In genomic region chr3:194084284-194084683, GRCh38 we compare ENCODE assay signal across 12 cellular contexts. TPM values are rescaled to one million over a fixed set of nuclear protein-coding genes. Genes with fewer than 3 reads are reported as not detected.
DNase-seq lines count a peak whose midpoint lies in the region; ATAC-seq, FAIRE-seq and TF ChIP-seq lines count a peak whose summit lies in the region.
"Had no signal": no experiment of that assay in that cellular context is flagged by ENCODE, and none has a peak within 500 bp of the region (broad histone marks: within the 10 kb centered on the region; RNA-seq: fewer than 3 reads in every experiment).

No MANE protein-coding gene starts in this region.

- CTCF ChIA-PET in K562 (lab: Yijun Ruan, JAX; ENCODE audit: low intra/inter-chr PET ratio) = no interaction called here

- POLR2A ChIA-PET in K562 (lab: Yijun Ruan, JAX) = interaction anchor here (0.6 to 5.4 kb wide), 5 partner anchors 13 to 397 kb away, joined by 3 to 22 read pairs (median 4); no protein-coding TSS in a partner anchor

- no peaks in the 10 kb centered on the region for H4K20me1 ChIP-seq in K562 (replicated peaks; ENCODE audit: control insufficient read depth, insufficient read depth, low read length)

- H3K79me2 ChIP-seq in K562 (ENCODE audit: control insufficient read depth, insufficient read depth, low read length) = no peaks in the 10 kb centered on the region

- DNase-seq in K562 (ENCODE audit: extremely low read depth in 1 of 4, low spot score in 3 of 4) = no peak
- DNase-seq in NOMO-1 treated with DMSO at 0.1 percent for 48 hours (lab: John Stamatoyannopoulos, UW; ENCODE audit: unreplicated experiment) = no peak
- DNase-seq in stimulated activated CD4-positive, alpha-beta T cell treated with anti-CD3 and anti-CD28 coated beads, Interleukin-2, amount 100 ng/mL, for 48 hours = no peak
- no peak for DNase-seq in stimulated activated CD4-positive, alpha-beta T cell treated with anti-CD3 and anti-CD28 coated beads, Interleukin-15, amount 100 ng/mL, for 24 hours
- no peak for DNase-seq in stimulated activated CD4-positive, alpha-beta T cell treated with anti-CD3 and anti-CD28 coated beads, Interleukin-4, amount 100 ng/mL, for 24 hours
- DNase-seq: gastrocnemius medialis, midbrain, spleen had no signal

- no peak overlapping the region for H3K4me3 ChIP-seq in K562
- H3K4me3 ChIP-seq: gastrocnemius medialis, spleen had no signal

- no TSS peak for BruUV-seq in K562 (replicated peaks; lab: Mats Ljungman, UMichigan)

- intact Hi-C loops in K562 (cut with micrococcal nuclease) = loop anchor here (10.0 kb wide), 2 partner anchors 401 to 489 kb away; partner anchors contain the start of genes ATP13A3 and OPA1

- H3K9ac ChIP-seq in K562 (ENCODE audit: insufficient read depth in 1 of 2, low read depth in 2 of 2, low read length in 2 of 2) = peak overlapping the region in 1 of 2 experiments; percentile 8; a peak in 1 of 4 replicates

- no peaks in the 10 kb centered on the region for H3K9me1 ChIP-seq in K562 (ENCODE audit: control insufficient read depth, insufficient read depth, low read length)

- H3K36me3 ChIP-seq in K562 (ENCODE audit: control insufficient read depth, insufficient read depth, low read length) = no peaks in the 10 kb centered on the region
- H3K36me3 ChIP-seq: gastrocnemius medialis, spleen had no signal

- H3K27ac ChIP-seq in K562 (ENCODE audit: extremely low read depth, low read depth, low read length) = no peak overlapping the region
- H3K27ac ChIP-seq: gastrocnemius medialis had no signal

- H3K9me3 ChIP-seq in K562 (replicated peaks; ENCODE audit: control insufficient read depth, insufficient read depth, low read depth, low read length) = no peaks in the 10 kb centered on the region
- H3K9me3 ChIP-seq: gastrocnemius medialis, spleen had no signal

- peak; percentile 91 for ATAC-seq in GM18858 (IDR thresholded peaks at IDR 0.05; ENCODE audit: unreplicated experiment)
- ATAC-seq in GM21381 (IDR thresholded peaks at IDR 0.05; ENCODE audit: unreplicated experiment) = peak; percentile 99
- ATAC-seq in HG03103 (IDR thresholded peaks at IDR 0.05; ENCODE audit: low read depth, unreplicated experiment) = peak; percentile 99
- peak; percentile 11; the same call in 2 of the 3 replicates for ATAC-seq in K562
- ATAC-seq: gastrocnemius medialis had no signal

- in situ Hi-C loops in K562 (cut with MboI) = no loop called here

- no peak for TF ChIP-seq CTCF in K562 (IDR thresholded peaks at IDR 0.05 in 2 of 3, conservative IDR thresholded peaks at IDR 0.05 in 1 of 3; ENCODE audit: insufficient read depth in 2 of 3, low read depth in 1 of 3, low read length in 3 of 3)

- H3K4me2 ChIP-seq in K562 (ENCODE audit: insufficient read depth, low read length) = no peak overlapping the region; the same call in 1 of the 2 replicates

- no peak for TF ChIP-seq POLR2A in K562 (conservative IDR thresholded peaks at IDR 0.05)

- H3K27me3 ChIP-seq in K562 (ENCODE audit: control insufficient read depth in 2 of 2, insufficient read depth in 2 of 2, low read length in 2 of 2) = no peaks in the 10 kb centered on the region
- H3K27me3 ChIP-seq: gastrocnemius medialis, spleen had no signal

- H2AFZ ChIP-seq in K562 (ENCODE audit: low read depth, low read length) = peak overlapping the region; percentile 63

- no peak for TF ChIP-seq EP300 in K562 (IDR thresholded peaks at IDR 0.05; ENCODE audit: low read length)

- 52% methylated on average over 5 of the region's 5 CpGs for WGBS in K562 (ENCODE audit: insufficient coverage, low coverage, missing lambda C conversion rate)

- TF ChIP-seq RAD21 in K562 (CRISPR knock-in tag; conservative IDR thresholded peaks at IDR 0.05 in 1 of 2, IDR thresholded peaks at IDR 0.05 in 1 of 2) = no peak

- FAIRE-seq in K562 (lab: Jason Lieb, UNC) = no peak
- FAIRE-seq: G401.6 had no signal

- H3K4me1 ChIP-seq in K562 (replicated peaks in 1 of 2; ENCODE audit: control insufficient read depth in 2 of 2, insufficient read depth in 2 of 2, low read length in 2 of 2) = peaks cover 13 to 37% of the 10 kb centered on the region in 2 experiments

TF ChIP-seq in K562, 482 proteins besides CTCF, POLR2A, EP300 and RAD21 (continues in another document):
- TF ChIP-seq UBTF (IDR thresholded peaks at IDR 0.05; ENCODE audit: borderline replicate concordance in 1 of 2, low read depth in 2 of 2, low read length in 2 of 2) (no peak), FOXM1 (IDR thresholded peaks at IDR 0.05; ENCODE audit: low read depth) (no peak), FOXM1 (CRISPR knock-in tag; IDR thresholded peaks at IDR 0.05; ENCODE audit: low read depth) (no peak), BHLHE40 (IDR thresholded peaks at IDR 0.05; ENCODE audit: low read length) (no peak), ZEB2 (IDR thresholded peaks at IDR 0.05) (0 out of 2 replicates have a peak, but pooled peaks have one; percentile 24), ETV1 (tag; conservative IDR thresholded peaks at IDR 0.05; ENCODE audit: low read depth) (0 out of 2 replicates have a peak, but pooled peaks have one; percentile 21), FOXP4 (CRISPR knock-in tag; IDR thresholded peaks at IDR 0.05; ENCODE audit: borderline replicate concordance) (no peak), SMC3 (conservative IDR thresholded peaks at IDR 0.05; ENCODE audit: insufficient read depth, low read depth, low read length) (no peak), MCM2 (IDR thresholded peaks at IDR 0.05; ENCODE audit: low read depth) (no peak)
- TF ChIP-seq, protein P1, sequence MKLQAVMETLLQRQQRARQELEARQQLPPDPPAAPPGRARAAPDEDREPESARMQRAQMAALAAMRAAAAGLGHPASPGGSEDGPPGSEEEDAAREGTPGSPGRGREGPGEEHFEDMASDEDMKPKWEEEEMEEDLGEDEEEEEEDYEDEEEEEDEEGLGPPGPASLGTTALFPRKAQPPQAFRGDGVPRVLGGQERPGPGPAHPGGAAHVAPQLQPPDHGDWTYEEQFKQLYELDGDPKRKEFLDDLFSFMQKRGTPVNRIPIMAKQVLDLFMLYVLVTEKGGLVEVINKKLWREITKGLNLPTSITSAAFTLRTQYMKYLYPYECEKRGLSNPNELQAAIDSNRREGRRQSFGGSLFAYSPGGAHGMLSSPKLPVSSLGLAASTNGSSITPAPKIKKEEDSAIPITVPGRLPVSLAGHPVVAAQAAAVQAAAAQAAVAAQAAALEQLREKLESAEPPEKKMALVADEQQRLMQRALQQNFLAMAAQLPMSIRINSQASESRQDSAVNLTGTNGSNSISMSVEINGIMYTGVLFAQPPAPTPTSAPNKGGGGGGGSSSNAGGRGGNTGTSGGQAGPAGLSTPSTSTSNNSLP (IDR thresholded peaks at IDR 0.05; ENCODE audit: borderline replicate concordance, low read depth, low read length) = no peak

RNA-seq across cellular contexts. Expression of gene HES1, which starts 51.7 kb away (rescaled TPM):
- total RNA-seq in K562 (2011; cell fraction: chromatin; rRNA removed; ENCODE audit: low replicate concordance) = 7.6 and 9.1 TPM in 2 replicates
- total RNA-seq in K562 (2011; cell fraction: nucleolus; rRNA removed) = 13.3 and 13.7 TPM in 2 replicates
- total RNA-seq in K562 (2011; cell fraction: nucleoplasm; rRNA removed) = 10.1 and 12.0 TPM in 2 replicates
- total RNA-seq in K562 (2014; rRNA removed) (37.0 and 46.8 TPM in 2 replicates), K562 (2014; rRNA removed; fragmentation: Illumina TruSeq; extraction: Trizol) (17.7 and 17.8 TPM in 2 replicates), K562 (2015; rRNA removed; fragmentation: Illumina TruSeq; extraction: Trizol) (24.0 and 24.9 TPM in 2 replicates), K562 (2021) (30.5 and 39.1 TPM in 2 replicates)
- polyA plus RNA-seq in K562 (2011; rRNA removed) (4.8 and 9.0 TPM in 2 replicates), K562 (2014; fragmentation: Illumina TruSeq; extraction: Trizol) (16.7 and 19.3 TPM in 2 replicates), K562 (2014; fragmentation: Nextera tagmentation; extraction: Ambion mirVana) (1 to 10 TPM; 3.4 to 6.3 TPM), K562 (2014; rRNA removed) (23.1 and 32.2 TPM in 2 replicates)
- polyA plus RNA-seq in K562 (2011; cell fraction: cytosol; rRNA removed) = 4.5 and 21.4 TPM in 2 replicates
- polyA plus RNA-seq in K562 (2011; cell fraction: nucleus; rRNA removed) = 7.4 and 25.5 TPM in 2 replicates
- polyA plus RNA-seq in K562 (2012) = 45.6 and 82.2 TPM in 2 replicates
- polyA minus RNA-seq in K562 (2011; rRNA and poly(A)+ RNA removed) = 2.8 and 7.0 TPM in 2 replicates
- polyA minus RNA-seq in K562 (2011; cell fraction: cytosol; rRNA and poly(A)+ RNA removed) = 7.7 and 23.0 TPM in 2 replicates
- 12.7 and 22.8 TPM in 2 replicates for polyA minus RNA-seq in K562 (2011; cell fraction: nucleus; rRNA and poly(A)+ RNA removed)

Comparison
In these comparisons a context has a peak if more than half of its experiments do, and no peak if none do; other contexts are left out.
1. ATAC-seq: peak in every context shown above with its lines; median percentile 99 in GM21381; 99 in HG03103; 91 in GM18858; 11 in K562.